In genomic region chr2:151827564-151828142, GRCh38 we compare ENCODE assay signal across 1 cellular context.
TF ChIP-seq lines count a peak whose summit lies in the region.

No MANE protein-coding gene starts in this region.

TF ChIP-seq in K562, 482 proteins besides CTCF, POLR2A, EP300 and RAD21 (continued from another document):
- TF ChIP-seq HDAC2 (IDR thresholded peaks at IDR 0.05) (0 out of 2 replicates have a peak, but pooled peaks have one; percentile 36), SIRT6 (IDR thresholded peaks at IDR 0.05; ENCODE audit: low read depth, low read length) (no peak), RBM39 (optimal IDR thresholded peaks at IDR 0.05; ENCODE audit: low read depth, low read length) (no peak), ZNF444 (CRISPR knock-in tag; IDR thresholded peaks at IDR 0.05) (no peak), ZNF407 (IDR thresholded peaks at IDR 0.05; ENCODE audit: low read depth) (no peak; the same call in 1 of the 2 replicates), GATAD2B (IDR thresholded peaks at IDR 0.05; ENCODE audit: borderline replicate concordance) (no peak), RBM25 (IDR thresholded peaks at IDR 0.05; ENCODE audit: low read depth, low read length, severe bottlenecking) (peak; percentile 69), TAL1 (IDR thresholded peaks at IDR 0.05) (no peak), BRF1 (IDR thresholded peaks at IDR 0.05; ENCODE audit: borderline replicate concordance, extremely low read depth, insufficient read length) (no peak), CXXC5 (CRISPR knock-in tag; IDR thresholded peaks at IDR 0.05) (no peak), ELK3 (CRISPR knock-in tag; IDR thresholded peaks at IDR 0.05) (no peak), PHTF2 (CRISPR knock-in tag; IDR thresholded peaks at IDR 0.05) (peak; percentile 13; the same call in 1 of the 2 replicates), SRSF9 (IDR thresholded peaks at IDR 0.05; ENCODE audit: borderline replicate concordance, low read depth, low read length) (no peak), HMBOX1 (IDR thresholded peaks at IDR 0.05) (0 out of 2 replicates have a peak, but pooled peaks have one; percentile 47), TRIM25 (IDR thresholded peaks at IDR 0.05; ENCODE audit: borderline replicate concordance) (no peak), ZNF324 (CRISPR knock-in tag; IDR thresholded peaks at IDR 0.05) (no peak), NFIC (IDR thresholded peaks at IDR 0.05) (0 out of 2 replicates have a peak, but pooled peaks have one; percentile 6), LARP7 (IDR thresholded peaks at IDR 0.05) (no peak), SNRNP70 (optimal IDR thresholded peaks at IDR 0.05; ENCODE audit: low read depth, low read length) (no peak), RBM15 (IDR thresholded peaks at IDR 0.05; ENCODE audit: insufficient read depth, low read length) (no peak), COPS2 (conservative IDR thresholded peaks at IDR 0.05) (no peak), PPARD (CRISPR knock-in tag; IDR thresholded peaks at IDR 0.05) (no peak), DLX4 (CRISPR knock-in tag; IDR thresholded peaks at IDR 0.05) (no peak), GABPA (tag; conservative IDR thresholded peaks at IDR 0.05; ENCODE audit: low read depth) (no peak), ZNF780A (CRISPR knock-in tag; IDR thresholded peaks at IDR 0.05) (no peak), MAFF (IDR thresholded peaks at IDR 0.05; ENCODE audit: low read length) (no peak), CSDE1 (IDR thresholded peaks at IDR 0.05) (no peak), SRF (CRISPR knock-in tag; IDR thresholded peaks at IDR 0.05) (no peak), CC2D1A (IDR thresholded peaks at IDR 0.05) (no peak), ELF4 (CRISPR knock-in tag; IDR thresholded peaks at IDR 0.05) (no peak), ZFPM2 (CRISPR knock-in tag; IDR thresholded peaks at IDR 0.05) (no peak), SRSF7 (optimal IDR thresholded peaks at IDR 0.05; ENCODE audit: low read depth, low read length) (no peak), ZNF589 (CRISPR knock-in tag; IDR thresholded peaks at IDR 0.05; ENCODE audit: low read depth) (no peak), TARDBP (IDR thresholded peaks at IDR 0.05) (no peak), BRD4 (IDR thresholded peaks at IDR 0.05) (0 out of 2 replicates have a peak, but pooled peaks have one; percentile 12), MCM5 (IDR thresholded peaks at IDR 0.05; ENCODE audit: low read depth) (no peak), MIER1 (IDR thresholded peaks at IDR 0.05; ENCODE audit: low read depth) (no peak), JUNB (CRISPR knock-in tag; conservative IDR thresholded peaks at IDR 0.05) (no peak), POLR2AphosphoS5 (IDR thresholded peaks at IDR 0.05; ENCODE audit: control insufficient read depth, insufficient read depth, low read depth, low read length) (no peak; the same call in 1 of the 2 replicates), E2F3 (CRISPR knock-in tag; IDR thresholded peaks at IDR 0.05) (no peak), RAD51 (IDR thresholded peaks at IDR 0.05; ENCODE audit: borderline replicate concordance, low read depth) (no peak), CBX5 (IDR thresholded peaks at IDR 0.05; ENCODE audit: borderline replicate concordance, low read depth) (no peak), PRPF4 (IDR thresholded peaks at IDR 0.05; ENCODE audit: insufficient read depth, low read depth, low read length, poor library complexity, severe bottlenecking) (no peak), KAT8 (IDR thresholded peaks at IDR 0.05; ENCODE audit: low read depth) (no peak), ZNF24 (IDR thresholded peaks at IDR 0.05) (no peak), NFXL1 (CRISPR knock-in tag; IDR thresholded peaks at IDR 0.05) (no peak), ARNT (IDR thresholded peaks at IDR 0.05) (peak in 1 of 2 experiments; percentile 14; a peak in 1 of 4 replicates)
- TF ChIP-seq, protein P1, sequence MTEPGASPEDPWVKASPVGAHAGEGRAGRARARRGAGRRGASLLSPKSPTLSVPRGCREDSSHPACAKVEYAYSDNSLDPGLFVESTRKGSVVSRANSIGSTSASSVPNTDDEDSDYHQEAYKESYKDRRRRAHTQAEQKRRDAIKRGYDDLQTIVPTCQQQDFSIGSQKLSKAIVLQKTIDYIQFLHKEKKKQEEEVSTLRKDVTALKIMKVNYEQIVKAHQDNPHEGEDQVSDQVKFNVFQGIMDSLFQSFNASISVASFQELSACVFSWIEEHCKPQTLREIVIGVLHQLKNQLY (CRISPR knock-in tag; conservative IDR thresholded peaks at IDR 0.05), result no peak
- TF ChIP-seq, protein P2, sequence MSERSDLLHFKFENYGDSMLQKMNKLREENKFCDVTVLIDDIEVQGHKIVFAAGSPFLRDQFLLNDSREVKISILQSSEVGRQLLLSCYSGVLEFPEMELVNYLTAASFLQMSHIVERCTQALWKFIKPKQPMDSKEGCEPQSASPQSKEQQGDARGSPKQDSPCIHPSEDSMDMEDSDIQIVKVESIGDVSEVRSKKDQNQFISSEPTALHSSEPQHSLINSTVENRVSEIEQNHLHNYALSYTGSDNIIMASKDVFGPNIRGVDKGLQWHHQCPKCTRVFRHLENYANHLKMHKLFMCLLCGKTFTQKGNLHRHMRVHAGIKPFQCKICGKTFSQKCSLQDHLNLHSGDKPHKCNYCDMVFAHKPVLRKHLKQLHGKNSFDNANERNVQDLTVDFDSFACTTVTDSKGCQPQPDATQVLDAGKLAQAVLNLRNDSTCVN (CRISPR knock-in tag; IDR thresholded peaks at IDR 0.05), result no peak
- TF ChIP-seq, protein P3, sequence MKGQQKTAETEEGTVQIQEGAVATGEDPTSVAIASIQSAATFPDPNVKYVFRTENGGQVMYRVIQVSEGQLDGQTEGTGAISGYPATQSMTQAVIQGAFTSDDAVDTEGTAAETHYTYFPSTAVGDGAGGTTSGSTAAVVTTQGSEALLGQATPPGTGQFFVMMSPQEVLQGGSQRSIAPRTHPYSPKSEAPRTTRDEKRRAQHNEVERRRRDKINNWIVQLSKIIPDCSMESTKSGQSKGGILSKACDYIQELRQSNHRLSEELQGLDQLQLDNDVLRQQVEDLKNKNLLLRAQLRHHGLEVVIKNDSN (CRISPR knock-in tag; IDR thresholded peaks at IDR 0.05), result peak; percentile 15; the same call in 1 of the 2 replicates
- TF ChIP-seq, protein P4, sequence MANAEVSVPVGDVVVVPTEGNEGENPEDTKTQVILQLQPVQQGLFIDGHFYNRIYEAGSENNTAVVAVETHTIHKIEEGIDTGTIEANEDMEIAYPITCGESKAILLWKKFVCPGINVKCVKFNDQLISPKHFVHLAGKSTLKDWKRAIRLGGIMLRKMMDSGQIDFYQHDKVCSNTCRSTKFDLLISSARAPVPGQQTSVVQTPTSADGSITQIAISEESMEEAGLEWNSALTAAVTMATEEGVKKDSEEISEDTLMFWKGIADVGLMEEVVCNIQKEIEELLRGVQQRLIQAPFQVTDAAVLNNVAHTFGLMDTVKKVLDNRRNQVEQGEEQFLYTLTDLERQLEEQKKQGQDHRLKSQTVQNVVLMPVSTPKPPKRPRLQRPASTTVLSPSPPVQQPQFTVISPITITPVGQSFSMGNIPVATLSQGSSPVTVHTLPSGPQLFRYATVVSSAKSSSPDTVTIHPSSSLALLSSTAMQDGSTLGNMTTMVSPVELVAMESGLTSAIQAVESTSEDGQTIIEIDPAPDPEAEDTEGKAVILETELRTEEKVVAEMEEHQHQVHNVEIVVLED (CRISPR knock-in tag; IDR thresholded peaks at IDR 0.05), result no peak
- TF ChIP-seq, protein P5, sequence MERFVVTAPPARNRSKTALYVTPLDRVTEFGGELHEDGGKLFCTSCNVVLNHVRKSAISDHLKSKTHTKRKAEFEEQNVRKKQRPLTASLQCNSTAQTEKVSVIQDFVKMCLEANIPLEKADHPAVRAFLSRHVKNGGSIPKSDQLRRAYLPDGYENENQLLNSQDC (CRISPR knock-in tag; IDR thresholded peaks at IDR 0.05), result no peak
